8 cellular contexts compared by ENCODE assay signal in the genomic region with DNA sequence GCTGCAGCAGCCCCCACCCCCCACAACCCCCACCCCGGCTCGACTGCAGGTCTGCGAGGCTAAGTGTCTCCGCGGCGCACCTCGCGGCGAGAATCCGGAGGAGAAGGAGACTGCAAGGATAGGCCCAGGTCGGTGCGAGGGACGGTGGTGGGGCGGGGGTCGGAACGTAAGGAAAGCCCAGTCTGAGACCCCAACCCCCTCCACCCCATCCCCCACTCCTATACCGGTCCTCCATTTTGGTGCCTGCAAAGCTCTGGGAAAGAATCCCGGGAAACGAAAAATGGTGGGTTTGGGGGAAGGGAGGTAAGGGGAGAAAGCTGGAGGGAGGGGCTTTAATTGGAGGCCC. TPM values are rescaled to one million over a fixed set of nuclear protein-coding genes. Genes with fewer than 3 reads are reported as not detected.
DNase-seq lines count a peak whose midpoint lies in the region; ATAC-seq and TF ChIP-seq lines count a peak whose summit lies in the region.

No MANE protein-coding gene starts in this region.

- peak overlapping the region; percentile 44 to 63 for H3K4me3 Mint-ChIP-seq in stimulated activated naive B cell treated with anti-CD40 and anti-IgM and Interleukin-4, amounts not matched to agents 10 μg/mL and 1 μg/mL and 100 μg/mL, for 72 hours

- no peaks in the 10 kb centered on the region; the same call in 1 of the 2 replicates for H3K4me1 ChIP-seq in iPS-20b (ENCODE audit: insufficient read depth, low read length)

- H3K27ac Mint-ChIP-seq in stimulated activated naive B cell treated with anti-CD40 and anti-IgM and Interleukin-4, amounts not matched to agents 10 μg/mL and 1 μg/mL and 100 μg/mL, for 72 hours, result no peak overlapping the region

- H3K9ac ChIP-seq in iPS-20b (ENCODE audit: low read depth, low read length), result peak overlapping the region; percentile 95

- peak overlapping the region; percentile 71 for H3K27ac ChIP-seq in iPS-20b (ENCODE audit: low read length)

- in situ Hi-C loops in astrocyte of the cerebellum (cut with HindIII; ENCODE audit: low sequenced_read_pairs), result no loop called here

- H3K36me3 Mint-ChIP-seq in stimulated activated naive B cell treated with anti-CD40 and anti-IgM and Interleukin-4, amounts not matched to agents 10 μg/mL and 1 μg/mL and 100 μg/mL, for 72 hours, result no peaks in the 10 kb centered on the region

- no peaks in the 10 kb centered on the region for H3K27me3 ChIP-seq in iPS-20b (ENCODE audit: insufficient read depth, low read length)

- no peaks in the 10 kb centered on the region for H3K9me3 Mint-ChIP-seq in stimulated activated naive B cell treated with anti-CD40 and anti-IgM and Interleukin-4, amounts not matched to agents 10 μg/mL and 1 μg/mL and 100 μg/mL, for 72 hours

- peak overlapping the region; percentile 61 for H3K4me3 ChIP-seq in astrocyte of the cerebellum (ENCODE audit: low read depth, low read length)
- H3K4me3 ChIP-seq in iPS-20b (ENCODE audit: low read length), result peak overlapping the region; percentile 91

- H3K4me1 Mint-ChIP-seq in stimulated activated naive B cell treated with anti-CD40 and anti-IgM and Interleukin-4, amounts not matched to agents 10 μg/mL and 1 μg/mL and 100 μg/mL, for 72 hours, result peaks cover 0 to 6% of the 10 kb centered on the region in 2 donors

- TF ChIP-seq CTCF in astrocyte of the cerebellum (IDR thresholded peaks at IDR 0.05; ENCODE audit: low read depth, low read length, missing control alignments), result no peak

- peaks cover 32% of the 10 kb centered on the region for H3K36me3 ChIP-seq in iPS-20b (ENCODE audit: insufficient read depth, low read depth, low read length)

- H3K9me3 ChIP-seq in iPS-20b (ENCODE audit: insufficient read depth, low read depth, low read length), result no peaks in the 10 kb centered on the region; the same call in 1 of the 2 replicates

- H3K27me3 Mint-ChIP-seq in stimulated activated naive B cell treated with anti-CD40 and anti-IgM and Interleukin-4, amounts not matched to agents 10 μg/mL and 1 μg/mL and 100 μg/mL, for 72 hours, result peaks cover 14 to 19% of the 10 kb centered on the region in 2 donors

- DNase-seq in DMS114 treated with DMSO at 0.1 percent for 48 hours (lab: John Stamatoyannopoulos, UW; ENCODE audit: unreplicated experiment), result peak; percentile 76
- DNase-seq in NCI-H1105 treated with DMSO at 0.1 percent for 48 hours (lab: John Stamatoyannopoulos, UW), result peak; percentile 40
- no peak for DNase-seq in astrocyte of the cerebellum (ENCODE audit: low read depth)
- no peak for DNase-seq in stimulated activated naive B cell treated with anti-CD40 and anti-IgM and Interleukin-4, amounts not matched to agents 10 μg/mL and 1 μg/mL and 100 μg/mL, for 72 hours
- DNase-seq in HT-29 (ENCODE audit: low spot score), result no peak
- no peak for DNase-seq in DMS153 (lab: John Stamatoyannopoulos, UW)
- DNase-seq in dedifferentiated amniotic fluid mesenchymal stem cell (ENCODE audit: extremely low spot score), result no peak

- no peak for ATAC-seq in stimulated activated naive B cell treated with anti-CD40 and anti-IgM and Interleukin-4, amounts not matched to agents 10 μg/mL and 1 μg/mL and 100 μg/mL, for 72 hours (replicated peaks)

RNA-seq across cellular contexts. Expression of a gene that starts 0.6 kb away (rescaled TPM):
- total RNA-seq in HT-29 (2014; rRNA removed; shearing (Covaris generic)), result not detected in 2 replicates

RNA-seq across cellular contexts. Expression of a gene that starts 20.6 kb away (rescaled TPM):
- total RNA-seq in HT-29 (2014; rRNA removed; shearing (Covaris generic)), result 10.3 and 11.8 TPM in 2 replicates

RNA-seq across cellular contexts. Expression of a gene that starts 46.9 kb away (rescaled TPM):
- not detected in 2 replicates for total RNA-seq in HT-29 (2014; rRNA removed; shearing (Covaris generic))

Comparison
In these comparisons a context has a peak if more than half of its experiments do, and no peak if none do; other contexts are left out.
1. DNase-seq: peak in DMS114 treated with DMSO at 0.1 percent for 48 hours (single experiment) and NCI-H1105 treated with DMSO at 0.1 percent for 48 hours (single experiment); none in astrocyte of the cerebellum (single experiment), stimulated activated naive B cell treated with anti-CD40 and anti-IgM and Interleukin-4, amounts not matched to agents 10 μg/mL and 1 μg/mL and 100 μg/mL, for 72 hours (single experiment), HT-29 (single experiment), DMS153 (single experiment) and dedifferentiated amniotic fluid mesenchymal stem cell (single experiment).